8 cellular contexts compared by ENCODE assay signal in genomic region chr3:57998366-57999283, GRCh38. TPM values are rescaled to one million over a fixed set of nuclear protein-coding genes. Genes with fewer than 3 reads are reported as not detected.
DNase-seq lines count a peak whose midpoint lies in the region; ATAC-seq and TF ChIP-seq lines count a peak whose summit lies in the region.

No MANE protein-coding gene starts in this region.

- H3K4me1 Mint-ChIP-seq in activated CD4-positive, alpha-beta memory T cell treated with anti-CD3 and anti-CD28 coated beads, Interleukin-2, amount 10 ng/mL, durations not matched to agents 7 days and 5 days: peaks cover 22% of the 10 kb centered on the region

- CTCF ChIA-PET in GM10248 (lab: Yijun Ruan, JAX): interaction anchor here (0.9 to 5.0 kb wide), 4 partner anchors 9 to 179 kb away, joined by 4 to 27 read pairs (median 4); partner anchors contain the start of gene FLNB
- CTCF ChIA-PET in activated CD4-positive, alpha-beta memory T cell treated with anti-CD3 and anti-CD28 coated beads, Interleukin-2, amount 10 ng/mL, durations not matched to agents 7 days and 5 days (lab: Charles Lee): interaction anchor here (4.9 kb wide), 1 partner anchor 10 kb away, joined by 30 read pairs; the partner anchor contains the start of gene FLNB

- peak overlapping the region; percentile 57 for H3K4me3 Mint-ChIP-seq in activated CD4-positive, alpha-beta memory T cell treated with anti-CD3 and anti-CD28 coated beads, Interleukin-2, amount 10 ng/mL, durations not matched to agents 7 days and 5 days

- no peaks in the 10 kb centered on the region for H3K9me3 Mint-ChIP-seq in activated CD4-positive, alpha-beta memory T cell treated with anti-CD3 and anti-CD28 coated beads, Interleukin-2, amount 10 ng/mL, durations not matched to agents 7 days and 5 days

- no peak for TF ChIP-seq CTCF in GM10248 (IDR thresholded peaks at IDR 0.05; ENCODE audit: control extremely low read depth, extremely low read depth, low read depth, missing control alignments)

- DNase-seq in GM10248 (ENCODE audit: extremely low spot score): peak; percentile 60
- DNase-seq in activated CD4-positive, alpha-beta memory T cell treated with anti-CD3 and anti-CD28 coated beads, Interleukin-2, amount 10 ng/mL, durations not matched to agents 7 days and 5 days: no peak
- DNase-seq in left colon: no peak
- no peak for DNase-seq in COLO668 (lab: John Stamatoyannopoulos, UW; ENCODE audit: unreplicated experiment)
- no peak for DNase-seq in NCI-H82 treated with DMSO at 0.1 percent for 48 hours (lab: John Stamatoyannopoulos, UW; ENCODE audit: unreplicated experiment)
- no peak for DNase-seq in NCI-H69 (lab: John Stamatoyannopoulos, UW)
- no peak for DNase-seq in NCI-H187 (lab: John Stamatoyannopoulos, UW)

- no peaks in the 10 kb centered on the region for H3K36me3 Mint-ChIP-seq in activated CD4-positive, alpha-beta memory T cell treated with anti-CD3 and anti-CD28 coated beads, Interleukin-2, amount 10 ng/mL, durations not matched to agents 7 days and 5 days (ENCODE audit: low read depth)

- POLR2A ChIA-PET in GM10248 (lab: Yijun Ruan, JAX): interaction anchor here (0.6 to 1.1 kb wide), 3 partner anchors 13 to 399 kb away, joined by 3 to 4 read pairs (median 3); no protein-coding TSS in a partner anchor
- POLR2A ChIA-PET in activated CD4-positive, alpha-beta memory T cell treated with anti-CD3 and anti-CD28 coated beads, Interleukin-2, amount 10 ng/mL, durations not matched to agents 7 days and 5 days (lab: Charles Lee): interaction anchor here (0.7 to 1.9 kb wide), 3 partner anchors 9 to 308 kb away, joined by 3 to 17 read pairs (median 6); partner anchors contain the start of genes FLNB, HTD2 and RPP14

- intact Hi-C loops in left colon (cut with DNase I, micrococcal nuclease): no loop called here

- ATAC-seq in HG02852 (IDR thresholded peaks at IDR 0.05; ENCODE audit: unreplicated experiment) (peak; percentile 80), left colon (peak; percentile 73)

- no peaks in the 10 kb centered on the region for H3K27me3 Mint-ChIP-seq in activated CD4-positive, alpha-beta memory T cell treated with anti-CD3 and anti-CD28 coated beads, Interleukin-2, amount 10 ng/mL, durations not matched to agents 7 days and 5 days

- peak overlapping the region; percentile 23 for H3K27ac Mint-ChIP-seq in activated CD4-positive, alpha-beta memory T cell treated with anti-CD3 and anti-CD28 coated beads, Interleukin-2, amount 10 ng/mL, durations not matched to agents 7 days and 5 days

RNA-seq across cellular contexts. Expression of gene FLNB, which starts 9.6 kb away (rescaled TPM):
- total RNA-seq in activated CD4-positive, alpha-beta memory T cell treated with anti-CD3 and anti-CD28 coated beads, Interleukin-2, amount 10 ng/mL, durations not matched to agents 7 days and 5 days: 10 to 100 TPM; 33.3 to 37.9 TPM
- total RNA-seq in left colon: 100 to 1,000 TPM; 410 to 585 TPM

Comparison
In these comparisons a context has a peak if more than half of its experiments do, and no peak if none do; other contexts are left out.
1. RNA of gene FLNB, which starts 9.6 kb away (total RNA-seq): 410 to 585 TPM in left colon; 33.3 to 37.9 TPM in activated CD4-positive, alpha-beta memory T cell treated with anti-CD3 and anti-CD28 coated beads, Interleukin-2, amount 10 ng/mL, durations not matched to agents 7 days and 5 days; every median in the first group is over 10 times any median in the second.